ENCODE assay signal across 1 cellular context in genomic region chr7:104036889-104037288, GRCh38.
TF ChIP-seq lines count a peak whose summit lies in the region.
"Not testable (repeated sequence)": the region's sequence is repeated elsewhere in the genome, so short reads cannot be mapped to it uniquely, and the experiment has no call there.

No MANE protein-coding gene starts in this region.

TF ChIP-seq in HepG2, 621 proteins besides CTCF, POLR2A, EP300 and RAD21 (continued from another document):
- TF ChIP-seq, protein P1, sequence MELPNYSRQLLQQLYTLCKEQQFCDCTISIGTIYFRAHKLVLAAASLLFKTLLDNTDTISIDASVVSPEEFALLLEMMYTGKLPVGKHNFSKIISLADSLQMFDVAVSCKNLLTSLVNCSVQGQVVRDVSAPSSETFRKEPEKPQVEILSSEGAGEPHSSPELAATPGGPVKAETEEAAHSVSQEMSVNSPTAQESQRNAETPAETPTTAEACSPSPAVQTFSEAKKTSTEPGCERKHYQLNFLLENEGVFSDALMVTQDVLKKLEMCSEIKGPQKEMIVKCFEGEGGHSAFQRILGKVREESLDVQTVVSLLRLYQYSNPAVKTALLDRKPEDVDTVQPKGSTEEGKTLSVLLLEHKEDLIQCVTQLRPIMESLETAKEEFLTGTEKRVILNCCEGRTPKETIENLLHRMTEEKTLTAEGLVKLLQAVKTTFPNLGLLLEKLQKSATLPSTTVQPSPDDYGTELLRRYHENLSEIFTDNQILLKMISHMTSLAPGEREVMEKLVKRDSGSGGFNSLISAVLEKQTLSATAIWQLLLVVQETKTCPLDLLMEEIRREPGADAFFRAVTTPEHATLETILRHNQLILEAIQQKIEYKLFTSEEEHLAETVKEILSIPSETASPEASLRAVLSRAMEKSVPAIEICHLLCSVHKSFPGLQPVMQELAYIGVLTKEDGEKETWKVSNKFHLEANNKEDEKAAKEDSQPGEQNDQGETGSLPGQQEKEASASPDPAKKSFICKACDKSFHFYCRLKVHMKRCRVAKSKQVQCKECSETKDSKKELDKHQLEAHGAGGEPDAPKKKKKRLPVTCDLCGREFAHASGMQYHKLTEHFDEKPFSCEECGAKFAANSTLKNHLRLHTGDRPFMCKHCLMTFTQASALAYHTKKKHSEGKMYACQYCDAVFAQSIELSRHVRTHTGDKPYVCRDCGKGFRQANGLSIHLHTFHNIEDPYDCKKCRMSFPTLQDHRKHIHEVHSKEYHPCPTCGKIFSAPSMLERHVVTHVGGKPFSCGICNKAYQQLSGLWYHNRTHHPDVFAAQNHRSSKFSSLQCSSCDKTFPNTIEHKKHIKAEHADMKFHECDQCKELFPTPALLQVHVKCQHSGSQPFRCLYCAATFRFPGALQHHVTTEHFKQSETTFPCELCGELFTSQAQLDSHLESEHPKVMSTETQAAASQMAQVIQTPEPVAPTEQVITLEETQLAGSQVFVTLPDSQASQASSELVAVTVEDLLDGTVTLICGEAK (IDR thresholded peaks at IDR 0.05): not testable (repeated sequence)
- TF ChIP-seq, protein P1 (CRISPR knock-in tag; IDR thresholded peaks at IDR 0.05): peak; percentile 35; the same call in 1 of the 2 replicates
- TF ChIP-seq SOX13 (IDR thresholded peaks at IDR 0.05) (0 out of 2 replicates have a peak, but pooled peaks have one; percentile 24), SOX13 (CRISPR knock-in tag; conservative IDR thresholded peaks at IDR 0.05 in 1 of 2, IDR thresholded peaks at IDR 0.05 in 1 of 2) (peak in 1 of 2 experiments; percentile 81; a peak in 2 of 4 replicates), HNF4G (IDR thresholded peaks at IDR 0.05; ENCODE audit: borderline replicate concordance, low read depth, low read length) (peak; percentile 34; the same call in 1 of the 2 replicates), FOXA1 (CRISPR knock-in tag; IDR thresholded peaks at IDR 0.05) (peak; percentile 48; the same call in 1 of the 2 replicates), HNF4A (CRISPR knock-in tag; IDR thresholded peaks at IDR 0.05) (peak; percentile 73), TCF7L2 (IDR thresholded peaks at IDR 0.05; ENCODE audit: low read depth, low read length) (peak; percentile 77), ZNF644 (CRISPR knock-in tag; IDR thresholded peaks at IDR 0.05; ENCODE audit: low read depth) (peak; percentile 29; the same call in 1 of the 2 replicates), HOXA3 (CRISPR knock-in tag; IDR thresholded peaks at IDR 0.05) (peak; percentile 57; the same call in 1 of the 2 replicates), MIER3 (CRISPR knock-in tag; IDR thresholded peaks at IDR 0.05; ENCODE audit: borderline replicate concordance) (0 out of 2 replicates have a peak, but pooled peaks have one; percentile 22)
- TF ChIP-seq HNF4G (CRISPR knock-in tag; IDR thresholded peaks at IDR 0.05; ENCODE audit: borderline replicate concordance, low read depth); FOXA1 (IDR thresholded peaks at IDR 0.05): not testable (repeated sequence)
